In genomic region chr3:149332781-149333517, GRCh38 we compare ENCODE assay signal across 17 cellular contexts. TPM values are rescaled to one million over a fixed set of nuclear protein-coding genes. Genes with fewer than 3 reads are reported as not detected.
DNase-seq lines count a peak whose midpoint lies in the region; ATAC-seq, FAIRE-seq and TF ChIP-seq lines count a peak whose summit lies in the region.
"Had no signal": no experiment of that assay in that cellular context is flagged by ENCODE, and none has a peak within 500 bp of the region (broad histone marks: within the 10 kb centered on the region; RNA-seq: fewer than 3 reads in every experiment).

No MANE protein-coding gene starts in this region.

- H3K9me1 ChIP-seq in endothelial cell of umbilical vein (replicated peaks; ENCODE audit: control insufficient read depth, extremely low read depth, insufficient read depth, low read length): no peaks in the 10 kb centered on the region

- H3K9ac ChIP-seq in PC-3 (ENCODE audit: low read length) (no peak overlapping the region), endothelial cell of umbilical vein (replicated peaks; ENCODE audit: extremely low read depth, insufficient read depth, low read length) (peak overlapping the region; percentile 97)
- H3K9ac ChIP-seq: BLaER1 treated with 17β-estradiol and CSF1 and Interleukin-3, amounts not matched to agents 10 nM and 100 nM had no signal

- peak; percentile 54 for FAIRE-seq in endothelial cell of umbilical vein (lab: Jason Lieb, UNC)
- FAIRE-seq in frontal cortex (lab: Jason Lieb, UNC): no peak
- FAIRE-seq: colon had no signal

- H3K27me3 ChIP-seq in PC-3 (ENCODE audit: low read length): no peaks in the 10 kb centered on the region
- no peaks in the 10 kb centered on the region for H3K27me3 ChIP-seq in endothelial cell of umbilical vein (ENCODE audit: control insufficient read depth in 2 of 2, insufficient read depth in 2 of 2, low read length in 2 of 2)
- no peaks in the 10 kb centered on the region for H3K27me3 ChIP-seq in osteoblast (ENCODE audit: insufficient read depth, low read length)
- no peaks in the 10 kb centered on the region for H3K27me3 ChIP-seq in hepatocyte
- H3K27me3 ChIP-seq: BLaER1 treated with 17β-estradiol and CSF1 and Interleukin-3, amounts not matched to agents 10 nM and 100 nM; foreskin keratinocyte had no signal

- dilution Hi-C loops in endothelial cell of umbilical vein (cut with MboI; ENCODE audit: extremely low pct_ligation_motif_present, low sequenced_read_pairs): no loop called here

- H3K9me3 ChIP-seq in PC-3 (ENCODE audit: low read length) (no peaks in the 10 kb centered on the region), endothelial cell of umbilical vein (replicated peaks; ENCODE audit: control insufficient read depth, insufficient read depth, low read length) (no peaks in the 10 kb centered on the region), osteoblast (ENCODE audit: low read depth, low read length) (no peaks in the 10 kb centered on the region), hepatocyte (ENCODE audit: low read depth) (no peaks in the 10 kb centered on the region)
- H3K9me3 ChIP-seq: BLaER1 treated with 17β-estradiol and CSF1 and Interleukin-3, amounts not matched to agents 10 nM and 100 nM had no signal

- H3K4me2 ChIP-seq in PC-3 (ENCODE audit: low read length) (no peak overlapping the region), endothelial cell of umbilical vein (ENCODE audit: insufficient read depth, low read length) (peak overlapping the region; percentile 79), osteoblast (ENCODE audit: insufficient read depth, low read length) (no peak overlapping the region), hepatocyte (no peak overlapping the region)
- H3K4me2 ChIP-seq: BLaER1 treated with 17β-estradiol and CSF1 and Interleukin-3, amounts not matched to agents 10 nM and 100 nM had no signal

- H4K20me1 ChIP-seq in PC-3 (ENCODE audit: low read length) (no peaks in the 10 kb centered on the region), endothelial cell of umbilical vein (replicated peaks; ENCODE audit: control insufficient read depth, extremely low read depth, insufficient read depth, low read length) (no peaks in the 10 kb centered on the region), osteoblast (ENCODE audit: insufficient read depth, low read length) (no peaks in the 10 kb centered on the region), hepatocyte (ENCODE audit: insufficient read depth, poor library complexity, severe bottlenecking) (no peaks in the 10 kb centered on the region)
- H4K20me1 ChIP-seq: BLaER1 treated with 17β-estradiol and CSF1 and Interleukin-3, amounts not matched to agents 10 nM and 100 nM had no signal

- H3K4me3 ChIP-seq in PC-3 (ENCODE audit: low read length) (no peak overlapping the region), endothelial cell of umbilical vein (replicated peaks in 1 of 3; ENCODE audit: insufficient read depth in 1 of 3, low read depth in 1 of 3, low read length in 3 of 3) (peak overlapping the region; percentile 17 to 92 (median 35)), osteoblast (ENCODE audit: insufficient read depth, low read length) (no peak overlapping the region), hepatocyte (no peak overlapping the region)
- H3K4me3 ChIP-seq: BLaER1 treated with 17β-estradiol and CSF1 and Interleukin-3, amounts not matched to agents 10 nM and 100 nM had no signal

- 63% methylated on average over 6 of the region's 6 CpGs for WGBS in hepatocyte (ENCODE audit: low lambda C conversion rate, missing lambda C conversion rate)

- TF ChIP-seq CTCF in C4-2B (conservative IDR thresholded peaks at IDR 0.05) (no peak), PC-3 (conservative IDR thresholded peaks at IDR 0.05; ENCODE audit: low read depth, low read length) (no peak), endothelial cell of umbilical vein (IDR thresholded peaks at IDR 0.05; ENCODE audit: extremely low read depth in 1 of 2, insufficient read depth in 1 of 2, low read depth in 1 of 2, low read length in 2 of 2) (no peak), osteoblast (IDR thresholded peaks at IDR 0.05; ENCODE audit: extremely low read depth, low read depth, low read length) (no peak), hepatocyte (IDR thresholded peaks at IDR 0.05; ENCODE audit: poor library complexity) (no peak)

- POLR2A ChIA-PET in PC-3 (lab: Charles Lee; ENCODE audit: unreplicated experiment) (interaction anchor here (0.5 to 0.7 kb wide), 2 partner anchors 33 to 58 kb away, joined by 5 to 12 read pairs; no protein-coding TSS in a partner anchor), endothelial cell of umbilical vein (lab: Charles Lee) (interaction anchor here (0.6 to 3.3 kb wide), 7 partner anchors 8 to 222 kb away, joined by 3 to 28 read pairs (median 12); partner anchors contain the start of gene TM4SF1)

- no peak for TF ChIP-seq POLR2A in endothelial cell of umbilical vein (IDR thresholded peaks at IDR 0.05; ENCODE audit: low read depth, low read length)

- no peaks in the 10 kb centered on the region for H3F3A ChIP-seq in PC-3 (ENCODE audit: low read length, unreplicated experiment)

- H3K79me2 ChIP-seq in PC-3 (ENCODE audit: low read length): no peaks in the 10 kb centered on the region
- peaks cover 8% of the 10 kb centered on the region for H3K79me2 ChIP-seq in endothelial cell of umbilical vein (ENCODE audit: control insufficient read depth, insufficient read depth, low read length)
- H3K79me2 ChIP-seq in osteoblast (ENCODE audit: insufficient read depth, low read length): no peaks in the 10 kb centered on the region
- no peaks in the 10 kb centered on the region for H3K79me2 ChIP-seq in hepatocyte

- DNase-seq in PC-3: no peak
- peak; percentile 81 for DNase-seq in endothelial cell of umbilical vein (ENCODE audit: low read depth, low spot score)
- no peak for DNase-seq in osteoblast (ENCODE audit: insufficient read length, low spot score, missing footprints)
- DNase-seq in hepatocyte (ENCODE audit: low spot score): no peak
- no peak for DNase-seq in NCI-H128 (lab: John Stamatoyannopoulos, UW; ENCODE audit: unreplicated experiment)
- no peak for DNase-seq in frontal cortex (ENCODE audit: low spot score in 2 of 2)
- no peak for DNase-seq in activated CD4-positive, alpha-beta T cell treated with anti-CD3 and anti-CD28 coated beads, Interleukin-2, amount 50 U/mL, for 48 hours
- DNase-seq: activated naive CD4-positive, alpha-beta T cell treated with anti-CD3 and anti-CD28 coated beads for 36 hours; foreskin keratinocyte; GF-D8; NCI-H1417; NCI-H510A treated with DMSO at 0.1 percent for 48 hours; stimulated activated CD4-positive, alpha-beta T cell treated with anti-CD3 and anti-CD28 coated beads, Interleukin-2, amount 100 ng/mL, for 48 hours; stimulated activated naive B cell treated with anti-CD40 and anti-IgM and Interleukin-4, amounts not matched to agents 10 μg/mL and 1 μg/mL and 100 μg/mL, for 72 hours had no signal

- ATAC-seq in PC-3: no peak
- ATAC-seq: foreskin keratinocyte; stimulated activated naive B cell treated with anti-CD40 and anti-IgM and Interleukin-4, amounts not matched to agents 10 μg/mL and 1 μg/mL and 100 μg/mL, for 72 hours had no signal

- peaks cover 40% of the 10 kb centered on the region for H3K4me1 ChIP-seq in PC-3 (ENCODE audit: insufficient read depth, low read length)
- H3K4me1 ChIP-seq in endothelial cell of umbilical vein (ENCODE audit: control insufficient read depth, extremely low read depth, insufficient read depth, low read length): peaks cover 50% of the 10 kb centered on the region
- peaks cover 16% of the 10 kb centered on the region for H3K4me1 ChIP-seq in osteoblast (ENCODE audit: insufficient read depth, low read length)
- H3K4me1 ChIP-seq in hepatocyte (ENCODE audit: insufficient read depth): no peaks in the 10 kb centered on the region
- H3K4me1 ChIP-seq: foreskin keratinocyte had no signal

- H3K9me2 ChIP-seq in PC-3 (replicated peaks; ENCODE audit: low read length) (no peaks in the 10 kb centered on the region), hepatocyte (replicated peaks; ENCODE audit: insufficient read depth) (no peaks in the 10 kb centered on the region)

- intact Hi-C loops in PC-3 (cut with micrococcal nuclease): no loop called here
- intact Hi-C loops in endothelial cell of umbilical vein (cut with micrococcal nuclease): loop anchor here (1.0 to 5.0 kb wide), 6 partner anchors 7 to 378 kb away; partner anchors contain the start of gene TM4SF1

- H3K36me3 ChIP-seq in PC-3 (ENCODE audit: low read depth, low read length) (no peaks in the 10 kb centered on the region), endothelial cell of umbilical vein (ENCODE audit: control insufficient read depth in 2 of 2, extremely low read depth in 1 of 2, insufficient read depth in 2 of 2, low read length in 2 of 2) (peaks cover 2% of the 10 kb centered on the region in 2 experiments), osteoblast (ENCODE audit: insufficient read depth, low read length) (no peaks in the 10 kb centered on the region), hepatocyte (replicated peaks; ENCODE audit: insufficient read depth, low read depth) (no peaks in the 10 kb centered on the region)
- H3K36me3 ChIP-seq: BLaER1 treated with 17β-estradiol and CSF1 and Interleukin-3, amounts not matched to agents 10 nM and 100 nM had no signal

- H2AFZ ChIP-seq in PC-3 (ENCODE audit: low read length) (peak overlapping the region; percentile 60), endothelial cell of umbilical vein (ENCODE audit: low read depth, low read length) (peak overlapping the region; percentile 27), osteoblast (ENCODE audit: low read length) (peak overlapping the region; percentile 36), hepatocyte (no peak overlapping the region)

- H3K27ac ChIP-seq in C4-2B: peak overlapping the region; percentile 84; the same call in 1 of the 2 replicates
- H3K27ac ChIP-seq in PC-3 (ENCODE audit: low read length): no peak overlapping the region
- peak overlapping the region; percentile 92 for H3K27ac ChIP-seq in endothelial cell of umbilical vein (ENCODE audit: insufficient read depth, low read depth, low read length)
- no peak overlapping the region for H3K27ac ChIP-seq in osteoblast (ENCODE audit: low read depth, low read length)
- H3K27ac ChIP-seq in hepatocyte: no peak overlapping the region
- H3K27ac ChIP-seq: BLaER1 treated with 17β-estradiol and CSF1 and Interleukin-3, amounts not matched to agents 10 nM and 100 nM; foreskin keratinocyte had no signal

- BruUV-seq in PC-3 (replicated peaks; lab: Mats Ljungman, UMichigan) (no TSS peak), endothelial cell of umbilical vein (replicated peaks; lab: Mats Ljungman, UMichigan) (TSS peak; percentile 81)

- CTCF ChIA-PET in PC-3 (lab: Charles Lee) (interaction anchor here (0.6 to 2.1 kb wide), 3 partner anchors 55 to 213 kb away, joined by 3 to 7 read pairs (median 5); no protein-coding TSS in a partner anchor), endothelial cell of umbilical vein (lab: Charles Lee) (interaction anchor here (0.7 to 5.2 kb wide), 27 partner anchors 8 to 377 kb away, joined by 3 to 61 read pairs (median 5); partner anchors contain the start of gene HPS3)

RNA-seq across cellular contexts. Expression of gene TM4SF18, which starts 0.5 kb away (rescaled TPM):
- total RNA-seq in PC-3 (2014; rRNA removed) (0.06 and 0.40 TPM in 2 replicates), endothelial cell of umbilical vein (142 and 158 TPM in 2 replicates), osteoblast (0.29 TPM in 1 of 2 replicates, not detected in the other), hepatocyte (1.7 and 3.7 TPM in 2 replicates), frontal cortex (3.7 TPM)
- polyA plus RNA-seq in endothelial cell of umbilical vein (150 and 163 TPM in 2 replicates), hepatocyte (1.5 and 2.1 TPM in 2 replicates)
- 116 and 149 TPM in 2 replicates for polyA plus RNA-seq in endothelial cell of umbilical vein (2011; cell fraction: cytosol; rRNA removed)
- polyA plus RNA-seq in endothelial cell of umbilical vein (2011; cell fraction: nucleus; rRNA removed): 67.7 and 88.9 TPM in 2 replicates
- 19.9 and 43.2 TPM in 2 replicates for polyA plus RNA-seq in endothelial cell of umbilical vein (2012)
- 192 and 213 TPM in 2 replicates for polyA minus RNA-seq in endothelial cell of umbilical vein
- polyA minus RNA-seq in endothelial cell of umbilical vein (2011; cell fraction: cytosol; rRNA and poly(A)+ RNA removed): not detected
- polyA minus RNA-seq in endothelial cell of umbilical vein (2011; cell fraction: nucleus; rRNA and poly(A)+ RNA removed): 66.9 and 78.8 TPM in 2 replicates
- total RNA-seq: activated naive CD4-positive, alpha-beta T cell treated with anti-CD3 and anti-CD28 coated beads for 36 hours; foreskin keratinocyte had no signal
- polyA plus RNA-seq: foreskin keratinocyte had no signal

RNA-seq across cellular contexts. Expression of gene TM4SF1, which starts 44.5 kb away (rescaled TPM):
- total RNA-seq in PC-3 (2014; rRNA removed): 408 and 535 TPM in 2 replicates
- 559 and 619 TPM in 2 replicates for total RNA-seq in endothelial cell of umbilical vein
- 1,270 and 1,407 TPM in 2 replicates for polyA plus RNA-seq in endothelial cell of umbilical vein
- polyA plus RNA-seq in endothelial cell of umbilical vein (2011; cell fraction: cytosol; rRNA removed): 1,095 and 1,145 TPM in 2 replicates
- polyA plus RNA-seq in endothelial cell of umbilical vein (2011; cell fraction: nucleus; rRNA removed): 679 and 727 TPM in 2 replicates
- 331 and 379 TPM in 2 replicates for polyA plus RNA-seq in endothelial cell of umbilical vein (2012)
- polyA minus RNA-seq in endothelial cell of umbilical vein: 1,191 and 1,311 TPM in 2 replicates
- 916 TPM for polyA minus RNA-seq in endothelial cell of umbilical vein (2011; cell fraction: cytosol; rRNA and poly(A)+ RNA removed)
- polyA minus RNA-seq in endothelial cell of umbilical vein (2011; cell fraction: nucleus; rRNA and poly(A)+ RNA removed): 436 and 623 TPM in 2 replicates
- total RNA-seq in osteoblast: 209 and 210 TPM in 2 replicates
- 164 and 166 TPM in 2 replicates for total RNA-seq in hepatocyte
- polyA plus RNA-seq in hepatocyte: 179 and 194 TPM in 2 replicates
- total RNA-seq in frontal cortex: 15.1 TPM
- total RNA-seq: activated naive CD4-positive, alpha-beta T cell treated with anti-CD3 and anti-CD28 coated beads for 36 hours had no signal

Comparison
In these comparisons a context has a peak if more than half of its experiments do, and no peak if none do; other contexts are left out.
1. H3K27ac ChIP-seq: peak in C4-2B (single experiment) and endothelial cell of umbilical vein (single experiment); none in PC-3 (single experiment), osteoblast (single experiment) and hepatocyte (single experiment).
2. H3K4me3 ChIP-seq: peak in endothelial cell of umbilical vein (3 of 3); none in PC-3 (single experiment), osteoblast (single experiment) and hepatocyte (single experiment).
3. RNA of gene TM4SF18, which starts 0.5 kb away (total RNA-seq): 142 to 158 TPM in endothelial cell of umbilical vein; 3.7 TPM in frontal cortex (single experiment), 1.7 to 3.7 TPM in hepatocyte, 0.06 to 0.40 TPM in PC-3 and 0.29 TPM in osteoblast; every median in the first group is over 10 times any median in the second.
4. RNA of gene TM4SF1, which starts 44.5 kb away (total RNA-seq): 559 to 619 TPM in endothelial cell of umbilical vein, 408 to 535 TPM in PC-3, 209 to 210 TPM in osteoblast and 164 to 166 TPM in hepatocyte; 15.1 TPM in frontal cortex (single experiment); every median in the first group is over 10 times any median in the second.